Comparison of ENCODE assay signal across 26 cellular contexts in genomic region chr13:44266305-44266704, GRCh38.
"Had no signal": no experiment of that assay in that cellular context is flagged by ENCODE, and none has a peak within 500 bp of the region (broad histone marks: within the 10 kb centered on the region; RNA-seq: fewer than 3 reads in every experiment).

No MANE protein-coding gene starts in this region.

- H3K4me3 ChIP-seq: lung, mucosa of descending colon, right lobe of liver, thoracic aorta, tibial nerve, upper lobe of left lung had no signal

- H2AFZ ChIP-seq: parathyroid adenoma had no signal

- DNase-seq: cortex of kidney; effector memory CD8-positive, alpha-beta T cell; hypothalamus; kidney; mucosa of descending colon; naive B cell; right lobe of liver; small intestine; stimulated activated CD4-positive, alpha-beta T cell treated with anti-CD3 and anti-CD28 coated beads, Interleukin-15, amount 100 ng/mL, for 24 hours; stimulated activated CD4-positive, alpha-beta T cell treated with anti-CD3 and anti-CD28 coated beads, Interleukin-2, amount 100 ng/mL, for 48 hours; stimulated activated naive B cell treated with anti-CD40 and anti-IgM and Interleukin-4, amounts not matched to agents 10 μg/mL and 1 μg/mL and 100 μg/mL, for 72 hours; upper lobe of left lung had no signal

- H3K4me1 ChIP-seq: parathyroid adenoma, right lobe of liver had no signal

- H3K9me3 ChIP-seq: mucosa of descending colon, neutrophil, right lobe of liver, thoracic aorta, tibial nerve, upper lobe of left lung had no signal

- ATAC-seq: effector memory CD8-positive, alpha-beta T cell; left lobe of liver; mucosa of descending colon; natural killer cell treated with Interleukin-12 subunit alpha and Interleukin-12 subunit beta and Interleukin-15 and Interleukin-18, amount 100 ng/mL, for 72 hours; stimulated activated naive B cell treated with anti-CD40 and anti-IgM and Interleukin-4, amounts not matched to agents 10 μg/mL and 1 μg/mL and 100 μg/mL, for 72 hours had no signal

- H3K27ac ChIP-seq: neutrophil, parathyroid adenoma, right lobe of liver, thoracic aorta, upper lobe of left lung had no signal

- H3K4me1 Mint-ChIP-seq: mesothelial cell of epicardium, naive B cell had no signal

- H3K9ac ChIP-seq: parathyroid adenoma had no signal

- H3K36me3 ChIP-seq: neutrophil, right lobe of liver, thoracic aorta, tibial nerve, upper lobe of left lung had no signal

- H3K4me3 Mint-ChIP-seq: effector memory CD8-positive, alpha-beta T cell; memory B cell; mesothelial cell of epicardium; naive B cell; natural killer cell treated with Interleukin-12 subunit alpha and Interleukin-12 subunit beta and Interleukin-15 and Interleukin-18, amount 100 ng/mL, for 72 hours; neural crest cell; stimulated activated naive B cell treated with anti-CD40 and anti-IgM and Interleukin-4, amounts not matched to agents 10 μg/mL and 1 μg/mL and 100 μg/mL, for 72 hours; stimulated activated naive CD8-positive, alpha-beta T cell treated with anti-CD3 and anti-CD28 coated beads, Interleukin-15, Interleukin-2, amounts not matched to agents 100 ng/mL and 50 ng/mL, for 24 hours had no signal

- FAIRE-seq: frontal cortex, kidney, small intestine, urothelium cell line had no signal

- H3K27ac Mint-ChIP-seq: effector memory CD8-positive, alpha-beta T cell; memory B cell; mesothelial cell of epicardium; natural killer cell treated with Interleukin-12 subunit alpha and Interleukin-12 subunit beta and Interleukin-15 and Interleukin-18, amount 100 ng/mL, for 72 hours; progenitor cell of endocrine pancreas; stimulated activated naive B cell treated with anti-CD40 and anti-IgM and Interleukin-4, amounts not matched to agents 10 μg/mL and 1 μg/mL and 100 μg/mL, for 72 hours; stimulated activated naive CD8-positive, alpha-beta T cell treated with anti-CD3 and anti-CD28 coated beads, Interleukin-15, Interleukin-2, amounts not matched to agents 100 ng/mL and 50 ng/mL, for 24 hours had no signal

- H3K36me3 Mint-ChIP-seq: mesothelial cell of epicardium; natural killer cell treated with Interleukin-12 subunit alpha and Interleukin-12 subunit beta and Interleukin-15 and Interleukin-18, amount 100 ng/mL, for 72 hours; stimulated activated naive B cell treated with anti-CD40 and anti-IgM and Interleukin-4, amounts not matched to agents 10 μg/mL and 1 μg/mL and 100 μg/mL, for 72 hours had no signal

- H3K9me3 Mint-ChIP-seq: effector memory CD8-positive, alpha-beta T cell; mesothelial cell of epicardium; natural killer cell treated with Interleukin-12 subunit alpha and Interleukin-12 subunit beta and Interleukin-15 and Interleukin-18, amount 100 ng/mL, for 72 hours had no signal

- H3K27me3 ChIP-seq: right lobe of liver, tibial nerve, upper lobe of left lung had no signal

- H3K79me2 ChIP-seq: parathyroid adenoma had no signal
